1 cellular context compared by ENCODE assay signal in the genomic region with DNA sequence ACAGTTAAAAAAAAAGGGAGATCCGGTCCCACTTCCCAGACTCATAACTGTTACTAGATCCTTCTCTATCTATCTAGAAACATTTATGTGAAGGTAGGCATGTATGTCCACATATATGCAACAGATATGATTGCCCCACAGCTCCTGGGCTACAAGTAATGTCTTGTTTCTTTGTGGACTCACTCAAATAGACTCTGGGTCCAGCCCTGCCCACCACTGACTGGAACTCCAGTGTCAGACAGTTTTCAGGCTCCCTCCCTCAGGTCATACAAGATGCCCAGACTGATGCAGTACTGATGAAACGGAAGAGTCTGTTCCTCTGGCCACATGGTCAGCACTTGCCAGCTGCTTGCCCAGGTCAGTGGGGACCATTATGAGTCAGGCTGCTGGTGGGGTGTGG.
TF ChIP-seq lines count a peak whose summit lies in the region.

No MANE protein-coding gene starts in this region.

TF ChIP-seq in IMR-90, 13 proteins besides CTCF, POLR2A, EP300 and RAD21:
- TF ChIP-seq RFX5 (IDR thresholded peaks at IDR 0.05; ENCODE audit: low read depth, low read length) (no peak), SMC3 (IDR thresholded peaks at IDR 0.05; ENCODE audit: low read depth, low read length) (no peak), NFE2L2 (IDR thresholded peaks at IDR 0.05; ENCODE audit: low read depth, low read length) (no peak), MAFK (IDR thresholded peaks at IDR 0.05; ENCODE audit: low read depth, low read length) (no peak), CEBPB (IDR thresholded peaks at IDR 0.05; ENCODE audit: low read depth, low read length) (no peak)
